Comparison of ENCODE assay signal across 8 cellular contexts in the genomic region with DNA sequence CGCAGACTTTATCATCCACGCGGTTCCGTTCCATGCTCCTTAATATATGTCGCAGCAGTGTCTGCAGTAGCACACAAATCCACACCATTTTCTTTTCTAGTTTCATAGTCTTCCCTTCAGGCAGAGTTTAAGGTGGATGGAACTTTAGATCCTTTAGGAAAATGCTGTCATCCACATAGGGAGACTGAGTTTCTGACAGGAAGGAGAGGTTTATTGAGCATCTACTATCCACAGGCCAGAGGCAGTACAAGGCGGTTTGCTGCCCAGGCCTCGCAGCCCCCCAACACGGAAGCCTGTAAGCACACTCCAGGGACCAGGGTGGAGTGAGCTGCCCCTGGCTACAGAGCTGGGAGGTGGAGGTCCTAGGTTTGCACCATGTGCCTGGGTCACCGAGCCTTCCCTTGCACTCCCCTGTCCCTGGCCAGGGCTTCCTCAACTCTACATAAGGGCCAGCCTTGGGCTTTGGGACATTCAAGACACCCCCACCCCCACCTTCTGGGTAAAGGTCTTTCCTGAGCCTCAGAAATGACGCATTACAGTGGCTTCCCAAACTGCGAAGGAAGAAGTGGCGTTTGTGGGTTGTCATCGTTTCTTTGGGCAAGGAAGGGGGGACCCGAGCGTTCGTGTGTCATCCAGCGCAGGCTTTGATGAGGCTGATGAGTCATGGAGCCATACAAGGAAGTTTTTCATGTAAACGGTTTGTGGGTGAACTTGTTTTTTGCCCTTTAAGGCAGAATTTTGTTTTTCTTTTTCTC.
DNase-seq lines count a peak whose midpoint lies in the region; ATAC-seq and TF ChIP-seq lines count a peak whose summit lies in the region.

No MANE protein-coding gene starts in this region.

- CTCF ChIA-PET in activated CD4-positive, alpha-beta T cell treated with anti-CD3 and anti-CD28 coated beads for 36 hours (lab: Charles Lee) = interaction anchor here (0.6 to 1.2 kb wide), 2 partner anchors 10 to 223 kb away, joined by 3 read pairs; no protein-coding TSS in a partner anchor

- peak overlapping the region; percentile 97 for H3K27ac Mint-ChIP-seq in activated CD4-positive, alpha-beta T cell treated with anti-CD3 and anti-CD28 coated beads for 36 hours
- peak overlapping the region; percentile 73 for H3K27ac Mint-ChIP-seq in dendritic cell treated with granulocyte-macrophage colony-stimulating factor and Interleukin-4, amounts not matched to agents 40 ng/mL and 50 ng/mL, for 4 days

- TF ChIP-seq EP300 in sigmoid colon (IDR thresholded peaks at IDR 0.05) = peak in 1 of 4 donors; percentile 26

- H3K9me3 Mint-ChIP-seq in activated CD4-positive, alpha-beta T cell treated with anti-CD3 and anti-CD28 coated beads for 36 hours (ENCODE audit: low read depth) = no peaks in the 10 kb centered on the region
- H3K9me3 Mint-ChIP-seq in dendritic cell treated with granulocyte-macrophage colony-stimulating factor and Interleukin-4, amounts not matched to agents 40 ng/mL and 50 ng/mL, for 4 days = no peaks in the 10 kb centered on the region

- no peaks in the 10 kb centered on the region for H3K36me3 ChIP-seq in HUES6 (ENCODE audit: control insufficient read depth, insufficient read depth, low read length)
- H3K36me3 ChIP-seq in sigmoid colon = no peaks in the 10 kb centered on the region

- no peaks in the 10 kb centered on the region for H3K27me3 Mint-ChIP-seq in activated CD4-positive, alpha-beta T cell treated with anti-CD3 and anti-CD28 coated beads for 36 hours
- no peaks in the 10 kb centered on the region for H3K27me3 Mint-ChIP-seq in dendritic cell treated with granulocyte-macrophage colony-stimulating factor and Interleukin-4, amounts not matched to agents 40 ng/mL and 50 ng/mL, for 4 days

- WGBS in sigmoid colon, 2 donors = 58 to 71% methylated on average over 18 of the region's 18 CpGs

- peak overlapping the region; percentile 49 for H3K9ac ChIP-seq in HUES6 (ENCODE audit: low read length)

- peaks cover 67% of the 10 kb centered on the region for H3K4me1 Mint-ChIP-seq in activated CD4-positive, alpha-beta T cell treated with anti-CD3 and anti-CD28 coated beads for 36 hours
- H3K4me1 Mint-ChIP-seq in dendritic cell treated with granulocyte-macrophage colony-stimulating factor and Interleukin-4, amounts not matched to agents 40 ng/mL and 50 ng/mL, for 4 days (ENCODE audit: low read depth) = peaks cover 85% of the 10 kb centered on the region

- H3K9me3 ChIP-seq in HUES6 (ENCODE audit: control insufficient read depth, insufficient read depth, low read depth, low read length) (no peaks in the 10 kb centered on the region), sigmoid colon (no peaks in the 10 kb centered on the region)

- peak overlapping the region; percentile 47 for H3K4me3 Mint-ChIP-seq in activated CD4-positive, alpha-beta T cell treated with anti-CD3 and anti-CD28 coated beads for 36 hours
- no peak overlapping the region for H3K4me3 Mint-ChIP-seq in dendritic cell treated with granulocyte-macrophage colony-stimulating factor and Interleukin-4, amounts not matched to agents 40 ng/mL and 50 ng/mL, for 4 days

- TF ChIP-seq CTCF in sigmoid colon (IDR thresholded peaks at IDR 0.05) = no peak

- no peak overlapping the region for H3K4me3 ChIP-seq in HUES6 (ENCODE audit: low read depth, low read length)
- no peak overlapping the region for H3K4me3 ChIP-seq in sigmoid colon

- H3K36me3 Mint-ChIP-seq in activated CD4-positive, alpha-beta T cell treated with anti-CD3 and anti-CD28 coated beads for 36 hours (ENCODE audit: low read depth) = peaks cover 4% of the 10 kb centered on the region
- H3K36me3 Mint-ChIP-seq in dendritic cell treated with granulocyte-macrophage colony-stimulating factor and Interleukin-4, amounts not matched to agents 40 ng/mL and 50 ng/mL, for 4 days (ENCODE audit: low read depth) = peaks cover 63% of the 10 kb centered on the region

- DNase-seq in activated CD4-positive, alpha-beta T cell treated with anti-CD3 and anti-CD28 coated beads for 36 hours = peak; percentile 90
- DNase-seq in sigmoid colon = no peak
- DNase-seq in SKM-1 (lab: John Stamatoyannopoulos, UW; ENCODE audit: unreplicated experiment) = no peak
- no peak for DNase-seq in SHP77 (lab: John Stamatoyannopoulos, UW)

- H3K27me3 ChIP-seq in HUES6 (ENCODE audit: control insufficient read depth, insufficient read depth, low read length) (no peaks in the 10 kb centered on the region), sigmoid colon (no peaks in the 10 kb centered on the region)

- peaks cover 55% of the 10 kb centered on the region for H3K4me1 ChIP-seq in HUES6 (ENCODE audit: control insufficient read depth, insufficient read depth, low read length)
- H3K4me1 ChIP-seq in sigmoid colon = peaks cover 0 to 26% (median 23%) of the 10 kb centered on the region in 4 donors

- intact Hi-C loops in activated CD4-positive, alpha-beta T cell treated with anti-CD3 and anti-CD28 coated beads for 36 hours (cut with DNase I, micrococcal nuclease) = loop anchor here (1.0 to 10.0 kb wide), 11 partner anchors 16 to 1022 kb away; a partner anchor contains a TSS
- intact Hi-C loops in dendritic cell treated with granulocyte-macrophage colony-stimulating factor and Interleukin-4, amounts not matched to agents 40 ng/mL and 50 ng/mL, for 4 days (cut with micrococcal nuclease) = no loop called here
- intact Hi-C loops in sigmoid colon (cut with DNase I) = no loop called here

- POLR2A ChIA-PET in activated CD4-positive, alpha-beta T cell treated with anti-CD3 and anti-CD28 coated beads for 36 hours (lab: Charles Lee) = no interaction called here

- ATAC-seq in activated CD4-positive, alpha-beta T cell treated with anti-CD3 and anti-CD28 coated beads for 36 hours = peak; percentile 81
- no peak for ATAC-seq in HG03135 (IDR thresholded peaks at IDR 0.05; ENCODE audit: unreplicated experiment)
- ATAC-seq in GM21528 (IDR thresholded peaks at IDR 0.05; ENCODE audit: low FRiP score, unreplicated experiment) = no peak

- H3K27ac ChIP-seq in HUES6 (ENCODE audit: low read depth, low read length) (peak overlapping the region; percentile 57), sigmoid colon (peak overlapping the region in 3 of 4 donors; percentile 22 to 60 (median 39))

- TF ChIP-seq POLR2A in sigmoid colon (IDR thresholded peaks at IDR 0.05) = no peak

Comparison
In these comparisons a context has a peak if more than half of its experiments do, and no peak if none do; other contexts are left out.
1. intact Hi-C loops: an anchor here in activated CD4-positive, alpha-beta T cell treated with anti-CD3 and anti-CD28 coated beads for 36 hours (1.0 to 10.0 kb wide); none called in dendritic cell treated with granulocyte-macrophage colony-stimulating factor and Interleukin-4, amounts not matched to agents 40 ng/mL and 50 ng/mL, for 4 days and sigmoid colon.